In the genomic region with DNA sequence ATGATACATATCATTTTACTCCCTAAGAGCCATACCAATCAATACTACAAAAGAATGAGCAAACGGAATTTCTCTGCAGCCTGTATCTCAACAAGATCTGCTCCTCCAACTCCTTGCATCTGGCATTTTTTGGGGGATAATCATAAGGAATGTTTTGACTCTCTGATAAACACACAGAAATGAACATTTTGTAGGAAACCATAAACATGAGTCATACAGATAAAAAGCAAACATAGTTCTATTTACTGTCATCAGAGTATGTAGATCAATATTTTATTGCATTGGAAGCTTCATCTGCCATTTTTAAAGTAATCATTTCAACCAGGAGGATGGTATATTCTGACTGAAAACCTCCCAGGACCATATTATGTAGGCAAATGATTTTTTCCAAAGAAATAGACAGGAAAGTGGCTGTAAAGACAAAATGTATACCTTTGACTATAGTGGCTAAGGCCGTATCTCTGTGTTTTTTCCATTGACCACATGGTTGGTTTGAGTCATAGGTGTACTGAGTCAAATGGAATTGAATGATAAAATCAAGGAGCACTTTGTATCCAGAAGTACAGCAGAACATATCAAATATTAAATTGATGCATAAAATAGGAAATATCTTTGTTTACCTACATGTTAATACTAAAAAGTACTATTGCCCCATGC, we compare ENCODE assay signal across 15 cellular contexts. TPM values are rescaled to one million over a fixed set of nuclear protein-coding genes. Genes with fewer than 3 reads are reported as not detected.
DNase-seq lines count a peak whose midpoint lies in the region; ATAC-seq, FAIRE-seq and TF ChIP-seq lines count a peak whose summit lies in the region.
"Had no signal": no experiment of that assay in that cellular context is flagged by ENCODE, and none has a peak within 500 bp of the region (broad histone marks: within the 10 kb centered on the region; RNA-seq: fewer than 3 reads in every experiment).

No MANE protein-coding gene starts in this region.

- DNase-seq in BJ (ENCODE audit: low read depth) (peak; percentile 21), H54 (ENCODE audit: insufficient read length, low spot score) (no peak), fibroblast of pulmonary artery (ENCODE audit: low read depth) (peak; percentile 58), SKM-1 treated with dmso at 0.1 percent for 144 hours (lab: John Stamatoyannopoulos, UW; ENCODE audit: unreplicated experiment) (no peak)
- no peak for DNase-seq in activated CD8-positive, alpha-beta T cell treated with anti-CD3 and anti-CD28 coated beads, Interleukin-2, amount 10 ng/mL, durations not matched to agents 7 days and 5 days
- DNase-seq: NCI-H1417 treated with DMSO at 0.1 percent for 48 hours, NCI-H748 treated with DMSO at 0.1 percent for 48 hours, nephron progenitor cell, T-cell, uterus had no signal

- H3K9me3 Mint-ChIP-seq in activated CD8-positive, alpha-beta T cell treated with anti-CD3 and anti-CD28 coated beads, Interleukin-2, amount 10 ng/mL, durations not matched to agents 7 days and 5 days (ENCODE audit: insufficient read depth) = peaks cover 13% of the 10 kb centered on the region
- H3K9me3 Mint-ChIP-seq: T-cell had no signal

- no peaks in the 10 kb centered on the region for H3K27me3 Mint-ChIP-seq in activated CD8-positive, alpha-beta T cell treated with anti-CD3 and anti-CD28 coated beads, Interleukin-2, amount 10 ng/mL, durations not matched to agents 7 days and 5 days (ENCODE audit: low read depth)
- H3K27me3 Mint-ChIP-seq: T-cell had no signal

- H3K4me3 ChIP-seq in BJ (ENCODE audit: low read depth, low read length) = no peak overlapping the region
- no peak overlapping the region for H3K4me3 ChIP-seq in fibroblast of pulmonary artery (replicated peaks; ENCODE audit: low read depth, low read length)
- H3K4me3 ChIP-seq: skin epidermis, uterus had no signal

- POLR2A ChIA-PET in BJ (lab: Charles Lee) = no interaction called here
- POLR2A ChIA-PET in activated CD8-positive, alpha-beta T cell treated with anti-CD3 and anti-CD28 coated beads, Interleukin-2, amount 10 ng/mL, durations not matched to agents 7 days and 5 days (lab: Charles Lee) = interaction anchor here (9.4 kb wide), 1 partner anchor 38 kb away, joined by 494 read pairs; a partner anchor contains a TSS

- peak overlapping the region; percentile 67 for H3K4me3 Mint-ChIP-seq in activated CD8-positive, alpha-beta T cell treated with anti-CD3 and anti-CD28 coated beads, Interleukin-2, amount 10 ng/mL, durations not matched to agents 7 days and 5 days
- H3K4me3 Mint-ChIP-seq: nephron progenitor cell had no signal

- H3K4me1 Mint-ChIP-seq in activated CD8-positive, alpha-beta T cell treated with anti-CD3 and anti-CD28 coated beads, Interleukin-2, amount 10 ng/mL, durations not matched to agents 7 days and 5 days (ENCODE audit: low read depth) = peaks cover 67% of the 10 kb centered on the region

- TF ChIP-seq CTCF in BJ (IDR thresholded peaks at IDR 0.05; ENCODE audit: insufficient read depth, low read depth, low read length) (no peak), fibroblast of pulmonary artery (IDR thresholded peaks at IDR 0.05; ENCODE audit: low read length, missing control alignments) (no peak)

- peaks cover 31% of the 10 kb centered on the region for H3K36me3 Mint-ChIP-seq in activated CD8-positive, alpha-beta T cell treated with anti-CD3 and anti-CD28 coated beads, Interleukin-2, amount 10 ng/mL, durations not matched to agents 7 days and 5 days (ENCODE audit: low read depth)
- H3K36me3 Mint-ChIP-seq: T-cell had no signal

- H3K36me3 ChIP-seq in BJ (ENCODE audit: control insufficient read depth, insufficient read depth, low read length) = no peaks in the 10 kb centered on the region
- H3K36me3 ChIP-seq: uterus had no signal

- TF ChIP-seq POLR2A in H54 (IDR thresholded peaks at IDR 0.05; ENCODE audit: low read depth, low read length) = no peak

- peak; percentile 93 for FAIRE-seq in H54 (lab: Jason Lieb, UNC)
- FAIRE-seq: frontal cortex had no signal

- CTCF ChIA-PET in BJ (lab: Yijun Ruan, JAX) = interaction anchor here (1.5 kb wide), 1 partner anchor 42 kb away, joined by 5 read pairs; no protein-coding TSS in a partner anchor
- CTCF ChIA-PET in activated CD8-positive, alpha-beta T cell treated with anti-CD3 and anti-CD28 coated beads, Interleukin-2, amount 10 ng/mL, durations not matched to agents 7 days and 5 days (lab: Charles Lee) = interaction anchor here (0.8 to 1.7 kb wide), 6 partner anchors 21 to 50 kb away, joined by 3 to 8 read pairs (median 3); a partner anchor contains a TSS

- H3K27ac Mint-ChIP-seq in activated CD8-positive, alpha-beta T cell treated with anti-CD3 and anti-CD28 coated beads, Interleukin-2, amount 10 ng/mL, durations not matched to agents 7 days and 5 days = peak overlapping the region; percentile 86
- H3K27ac Mint-ChIP-seq: nephron progenitor cell had no signal

- no peaks in the 10 kb centered on the region for H3K27me3 ChIP-seq in BJ (ENCODE audit: control insufficient read depth, insufficient read depth, low read length)
- H3K27me3 ChIP-seq: uterus had no signal

- ATAC-seq in activated CD8-positive, alpha-beta T cell treated with anti-CD3 and anti-CD28 coated beads, Interleukin-2, amount 10 ng/mL, durations not matched to agents 7 days and 5 days = peak; percentile 17
- ATAC-seq in HG03095 (IDR thresholded peaks at IDR 0.05; ENCODE audit: unreplicated experiment) (no peak), HG02970 (IDR thresholded peaks at IDR 0.05; ENCODE audit: low FRiP score, unreplicated experiment) (no peak), HG02642 (IDR thresholded peaks at IDR 0.05; ENCODE audit: poor library complexity, unreplicated experiment) (no peak)

RNA-seq across cellular contexts. Expression of a gene that starts 32.4 kb away (rescaled TPM):
- polyA plus RNA-seq in BJ (2011; rRNA removed) = not detected in 2 replicates
- not detected in 2 replicates for polyA minus RNA-seq in BJ (2011; rRNA and poly(A)+ RNA removed)
- total RNA-seq in activated CD8-positive, alpha-beta T cell treated with anti-CD3 and anti-CD28 coated beads, Interleukin-2, amount 10 ng/mL, durations not matched to agents 7 days and 5 days = 100 to 1,000 TPM; 115 to 116 TPM
- total RNA-seq: frontal cortex had no signal

RNA-seq across cellular contexts. Expression of a gene that starts 34.2 kb away (rescaled TPM):
- polyA plus RNA-seq in BJ (2011; rRNA removed) = not detected in 2 replicates
- not detected in 2 replicates for polyA minus RNA-seq in BJ (2011; rRNA and poly(A)+ RNA removed)
- under 1 TPM in 1 of 2 experiments, not detected in 1; 0.42 TPM for total RNA-seq in activated CD8-positive, alpha-beta T cell treated with anti-CD3 and anti-CD28 coated beads, Interleukin-2, amount 10 ng/mL, durations not matched to agents 7 days and 5 days
- total RNA-seq: frontal cortex had no signal

Comparison
In these comparisons a context has a peak if more than half of its experiments do, and no peak if none do; other contexts are left out.
1. DNase-seq: peak in BJ (single experiment) and fibroblast of pulmonary artery (single experiment); none in H54 (single experiment), activated CD8-positive, alpha-beta T cell treated with anti-CD3 and anti-CD28 coated beads, Interleukin-2, amount 10 ng/mL, durations not matched to agents 7 days and 5 days (single experiment) and SKM-1 treated with dmso at 0.1 percent for 144 hours (single experiment).